9 cellular contexts compared by ENCODE assay signal in genomic region chr10:129888784-129889616, GRCh38.
DNase-seq lines count a peak whose midpoint lies in the region; ATAC-seq, FAIRE-seq and TF ChIP-seq lines count a peak whose summit lies in the region.
"Had no signal": no experiment of that assay in that cellular context is flagged by ENCODE, and none has a peak within 500 bp of the region (broad histone marks: within the 10 kb centered on the region; RNA-seq: fewer than 3 reads in every experiment).

No MANE protein-coding gene starts in this region.

- FAIRE-seq in small intestine (lab: Jason Lieb, UNC) = no peak
- FAIRE-seq: G401.6 had no signal

- ATAC-seq in Right ventricle myocardium superior (ENCODE audit: poor library complexity) = peak; percentile 71
- no peak for ATAC-seq in HG03045 (IDR thresholded peaks at IDR 0.05; ENCODE audit: unreplicated experiment)

- peaks cover 0 to 2% of the 10 kb centered on the region in 2 donors for H3K27me3 ChIP-seq in small intestine (ENCODE audit: control insufficient read depth in 2 of 2, insufficient read depth in 2 of 2, low read length in 2 of 2)

- no peak overlapping the region for H3K4me3 ChIP-seq in small intestine (ENCODE audit: low read depth in 1 of 2, low read length in 2 of 2)

- no peak overlapping the region for H3K27ac ChIP-seq in small intestine (ENCODE audit: low read depth in 1 of 2, low read length in 1 of 2)

- H3K4me1 ChIP-seq in small intestine (ENCODE audit: control insufficient read depth in 2 of 2, insufficient read depth in 1 of 2, low read depth in 1 of 2, low read length in 1 of 2) = no peaks in the 10 kb centered on the region

- TF ChIP-seq EP300 in Ishikawa (IDR thresholded peaks at IDR 0.05; ENCODE audit: borderline replicate concordance) = no peak

- WGBS in small intestine, 3 donors = 34 to 40% (median 37%) methylated on average over 22 of the region's 22 CpGs

- no peaks in the 10 kb centered on the region for H3K9me3 ChIP-seq in small intestine (ENCODE audit: control insufficient read depth, low read depth)

- intact Hi-C loops in Right ventricle myocardium superior (cut with DNase I) = loop anchor here (2.0 kb wide), 1 partner anchor 32 kb away; no protein-coding TSS in a partner anchor

- peak; percentile 41; the same call in 1 of the 2 replicates for TF ChIP-seq RAD21 in Ishikawa (IDR thresholded peaks at IDR 0.05; ENCODE audit: low read depth)

- no peaks in the 10 kb centered on the region for H3K36me3 ChIP-seq in small intestine (ENCODE audit: control insufficient read depth in 2 of 2, insufficient read depth in 2 of 2, low read length in 2 of 2)

- peak; percentile 16 for DNase-seq in activated gamma-delta T cell treated with Interleukin-2 at 50 U/mL for 16 hours
- DNase-seq in activated gamma-delta T cell (lab: John Stamatoyannopoulos, UW) = no peak
- peak; percentile 9 to 27 (median 19) for DNase-seq in activated CD8-positive, alpha-beta memory T cell treated with anti-CD3 and anti-CD28 coated beads for 48 hours (ENCODE audit: low read depth in 2 of 3, low spot score in 2 of 3)
- peak; percentile 78 for DNase-seq in Right ventricle myocardium superior
- peak; percentile 9 for DNase-seq in small intestine
- DNase-seq in NCI-H524 treated with DMSO at 0.1 percent for 48 hours (lab: John Stamatoyannopoulos, UW) = no peak

TF ChIP-seq in Ishikawa, 13 proteins besides CTCF, POLR2A, EP300 and RAD21:
- TF ChIP-seq ZBTB7A (IDR thresholded peaks at IDR 0.05; ENCODE audit: low read depth) (no peak), USF1 (IDR thresholded peaks at IDR 0.05) (no peak), MAX (IDR thresholded peaks at IDR 0.05) (no peak), TAF1 (IDR thresholded peaks at IDR 0.05; ENCODE audit: low read depth) (no peak)
TF ChIP-seq in Ishikawa: peak in this region for 0.

Comparison
In these comparisons a context has a peak if more than half of its experiments do, and no peak if none do; other contexts are left out.
1. DNase-seq: peak in activated gamma-delta T cell treated with Interleukin-2 at 50 U/mL for 16 hours (single experiment), activated CD8-positive, alpha-beta memory T cell treated with anti-CD3 and anti-CD28 coated beads for 48 hours (3 of 3), Right ventricle myocardium superior (single experiment) and small intestine (single experiment); none in activated gamma-delta T cell (single experiment) and NCI-H524 treated with DMSO at 0.1 percent for 48 hours (single experiment).